9 cellular contexts compared by ENCODE assay signal in the genomic region with DNA sequence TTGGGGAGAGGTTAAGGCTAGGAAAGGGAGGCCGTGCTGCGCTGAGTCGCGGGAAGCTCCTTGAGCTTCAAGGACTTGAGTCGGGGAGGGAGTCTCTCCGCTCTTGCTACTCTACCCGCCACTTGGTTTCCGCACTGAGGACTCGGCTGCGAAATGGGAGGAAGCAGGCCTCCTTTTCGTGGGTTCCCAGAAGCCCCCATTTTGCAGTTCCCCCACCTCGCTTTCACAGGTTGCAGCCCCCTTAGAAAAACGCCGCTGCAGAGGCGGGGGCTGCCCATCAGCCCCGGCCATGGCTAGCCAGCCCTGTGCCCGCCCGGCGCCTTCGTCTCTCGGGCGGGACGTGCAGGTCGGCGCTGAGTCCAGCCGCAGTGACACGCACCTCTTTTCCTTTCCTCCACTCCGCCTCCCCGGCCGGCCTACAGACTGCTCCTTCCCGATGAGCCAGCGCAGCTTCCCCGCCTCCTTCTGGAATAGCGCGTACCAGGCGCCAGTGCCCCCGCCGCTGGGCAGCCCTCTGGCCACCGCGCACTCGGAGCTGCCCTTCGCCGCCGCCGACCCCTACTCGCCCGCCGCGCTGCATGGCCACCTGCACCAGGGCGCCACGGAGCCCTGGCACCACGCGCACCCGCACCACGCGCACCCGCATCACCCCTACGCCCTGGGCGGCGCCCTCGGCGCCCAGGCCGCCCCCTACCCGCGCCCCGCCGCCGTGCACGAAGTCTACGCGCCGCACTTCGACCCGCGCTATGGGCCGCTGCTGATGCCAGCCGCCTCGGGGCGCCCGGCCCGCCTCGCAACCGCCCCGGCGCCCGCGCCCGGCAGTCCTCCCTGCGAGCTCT. TPM values are rescaled to one million over a fixed set of nuclear protein-coding genes. Genes with fewer than 3 reads are reported as not detected.
DNase-seq lines count a peak whose midpoint lies in the region; ATAC-seq and TF ChIP-seq lines count a peak whose summit lies in the region.
"Had no signal": no experiment of that assay in that cellular context is flagged by ENCODE, and none has a peak within 500 bp of the region (broad histone marks: within the 10 kb centered on the region; RNA-seq: fewer than 3 reads in every experiment).

No MANE protein-coding gene starts in this region.

- no peaks in the 10 kb centered on the region for H3K79me2 ChIP-seq in neural progenitor cell (ENCODE audit: low read depth)

- no peaks in the 10 kb centered on the region for H3K36me3 ChIP-seq in neural progenitor cell

- no peak overlapping the region for H3K27ac Mint-ChIP-seq in neural progenitor cell
- no peak overlapping the region for H3K27ac Mint-ChIP-seq in activated T-cell treated with anti-CD3 and anti-CD28 coated beads, Interleukin-2, amount 50 U/mL, for 24 hours
- H3K27ac Mint-ChIP-seq: HFFc6 had no signal

- TF ChIP-seq CTCF in fibroblast of the aortic adventitia (IDR thresholded peaks at IDR 0.05; ENCODE audit: insufficient read depth, low read length) (no peak), neural progenitor cell (IDR thresholded peaks at IDR 0.05) (peak; percentile 17)

- no peak for ATAC-seq in GM21576 (IDR thresholded peaks at IDR 0.05; ENCODE audit: unreplicated experiment)

- peak overlapping the region; percentile 77 for H3K4me3 Mint-ChIP-seq in neural progenitor cell
- H3K4me3 Mint-ChIP-seq in activated T-cell treated with anti-CD3 and anti-CD28 coated beads, Interleukin-2, amount 50 U/mL, for 24 hours = no peak overlapping the region
- H3K4me3 Mint-ChIP-seq: HFFc6 had no signal

- H3K4me3 ChIP-seq in fibroblast of the aortic adventitia (ENCODE audit: low read depth, low read length) = peak overlapping the region; percentile 22
- H3K4me3 ChIP-seq in neural progenitor cell = peak overlapping the region; percentile 54

- no peaks in the 10 kb centered on the region for H3K36me3 Mint-ChIP-seq in neural progenitor cell
- H3K36me3 Mint-ChIP-seq in activated T-cell treated with anti-CD3 and anti-CD28 coated beads, Interleukin-2, amount 50 U/mL, for 24 hours (ENCODE audit: low read depth) = no peaks in the 10 kb centered on the region

- peaks cover 9% of the 10 kb centered on the region for H3K4me1 Mint-ChIP-seq in neural progenitor cell
- H3K4me1 Mint-ChIP-seq in activated T-cell treated with anti-CD3 and anti-CD28 coated beads, Interleukin-2, amount 50 U/mL, for 24 hours (ENCODE audit: low read depth) = peaks cover 14% of the 10 kb centered on the region

- no peak overlapping the region for H3K9ac ChIP-seq in neural progenitor cell

- peaks cover 100% of the 10 kb centered on the region for H3K27me3 ChIP-seq in neural progenitor cell

- peak; percentile 66 for DNase-seq in D341Med (ENCODE audit: low spot score)
- DNase-seq in NCI-H226 = peak; percentile 33
- no peak for DNase-seq in fibroblast of the aortic adventitia (ENCODE audit: low read depth)
- DNase-seq in neural progenitor cell (ENCODE audit: low spot score) = peak; percentile 75
- no peak for DNase-seq in NCI-H1436 treated with DMSO at 0.1 percent for 48 hours (lab: John Stamatoyannopoulos, UW)
- no peak for DNase-seq in activated T-cell treated with anti-CD3 and anti-CD28 coated beads, Interleukin-2, amount 50 U/mL, for 24 hours
- DNase-seq in NCI-H187 (lab: John Stamatoyannopoulos, UW) = no peak
- DNase-seq: HFFc6 had no signal

- peaks cover 23% of the 10 kb centered on the region for H3F3A ChIP-seq in neural progenitor cell (ENCODE audit: low read depth)

- H3K27me3 Mint-ChIP-seq in neural progenitor cell (ENCODE audit: insufficient read depth, low read depth) = peaks cover 85% of the 10 kb centered on the region
- H3K27me3 Mint-ChIP-seq in activated T-cell treated with anti-CD3 and anti-CD28 coated beads, Interleukin-2, amount 50 U/mL, for 24 hours = peaks cover 91% of the 10 kb centered on the region

- peak overlapping the region; percentile 90 for H3K4me2 ChIP-seq in neural progenitor cell

- no peak overlapping the region for H3K27ac ChIP-seq in neural progenitor cell

- peaks cover 3% of the 10 kb centered on the region for H3K9me3 Mint-ChIP-seq in neural progenitor cell
- no peaks in the 10 kb centered on the region for H3K9me3 Mint-ChIP-seq in activated T-cell treated with anti-CD3 and anti-CD28 coated beads, Interleukin-2, amount 50 U/mL, for 24 hours
- H3K9me3 Mint-ChIP-seq: HFFc6 had no signal

- peak overlapping the region; percentile 74 for H2AFZ ChIP-seq in neural progenitor cell (replicated peaks)

- peaks cover 57% of the 10 kb centered on the region for H4K20me1 ChIP-seq in neural progenitor cell (ENCODE audit: low read depth)

- no peaks in the 10 kb centered on the region for H3K9me3 ChIP-seq in neural progenitor cell (ENCODE audit: low read depth)

- H3K4me1 ChIP-seq in neural progenitor cell = peaks cover 15% of the 10 kb centered on the region

RNA-seq across cellular contexts. Expression of a gene that starts 5.0 kb away (rescaled TPM):
- total RNA-seq in fibroblast of the aortic adventitia (ENCODE audit: low replicate concordance) (not detected in 2 replicates), neural progenitor cell (ENCODE audit: low replicate concordance) (not detected in 2 replicates)
- total RNA-seq: HFFc6 had no signal

Comparison
In these comparisons a context has a peak if more than half of its experiments do, and no peak if none do; other contexts are left out.
1. DNase-seq: peak in D341Med (single experiment), NCI-H226 (single experiment) and neural progenitor cell (single experiment); none in fibroblast of the aortic adventitia (single experiment), NCI-H1436 treated with DMSO at 0.1 percent for 48 hours (single experiment), activated T-cell treated with anti-CD3 and anti-CD28 coated beads, Interleukin-2, amount 50 U/mL, for 24 hours (single experiment) and NCI-H187 (0 of 2).